Comparison of ENCODE assay signal across 19 cellular contexts in genomic region chr7:121077165-121077630, GRCh38.
DNase-seq lines count a peak whose midpoint lies in the region; ATAC-seq, FAIRE-seq and TF ChIP-seq lines count a peak whose summit lies in the region.
"Had no signal": no experiment of that assay in that cellular context is flagged by ENCODE, and none has a peak within 500 bp of the region (broad histone marks: within the 10 kb centered on the region; RNA-seq: fewer than 3 reads in every experiment).

No MANE protein-coding gene starts in this region.

- H3K27me3 Mint-ChIP-seq in HFFc6 (ENCODE audit: insufficient read depth), result no peaks in the 10 kb centered on the region

- H3K9me1 ChIP-seq in keratinocyte (ENCODE audit: control insufficient read depth, extremely low read depth, insufficient read depth, low read length), result no peaks in the 10 kb centered on the region

- peak overlapping the region; percentile 72 for H3K27ac Mint-ChIP-seq in HFFc6
- H3K27ac Mint-ChIP-seq: B cell; CD4-positive, CD25-positive, alpha-beta regulatory T cell had no signal

- H3K4me1 Mint-ChIP-seq in HFFc6 (ENCODE audit: low read depth), result peaks cover 78% of the 10 kb centered on the region

- H3K4me3 ChIP-seq in SJSA1 (no peak overlapping the region), keratinocyte (ENCODE audit: control insufficient read depth in 2 of 3, extremely low read depth in 1 of 3, insufficient read depth in 2 of 3, low read depth in 1 of 3, low read length in 3 of 3) (peak overlapping the region in 1 of 3 experiments; percentile 64), subcutaneous abdominal adipose tissue (ENCODE audit: low read depth in 1 of 5, low read length in 5 of 5) (peak overlapping the region in 1 of 5 donors; percentile 3)
- H3K4me3 ChIP-seq: HAP-1, MG63, Peyer's patch had no signal

- H3K4me2 ChIP-seq in keratinocyte (ENCODE audit: control insufficient read depth, extremely low read depth, insufficient read depth, low read depth, low read length), result peak overlapping the region; percentile 49
- H3K4me2 ChIP-seq: KMS-11 had no signal

- H3K79me2 ChIP-seq in keratinocyte (ENCODE audit: control insufficient read depth, insufficient read depth, low read length), result peaks cover 2% of the 10 kb centered on the region

- ATAC-seq in GM18519 (IDR thresholded peaks at IDR 0.05; ENCODE audit: low FRiP score, unreplicated experiment), result no peak
- ATAC-seq in HG03460 (IDR thresholded peaks at IDR 0.05; ENCODE audit: unreplicated experiment), result no peak
- ATAC-seq: Right ventricle myocardium inferior had no signal

- H3K36me3 ChIP-seq in SJSA1, result peaks cover 11% of the 10 kb centered on the region
- no peaks in the 10 kb centered on the region for H3K36me3 ChIP-seq in keratinocyte (ENCODE audit: control insufficient read depth in 2 of 2, extremely low read depth in 1 of 2, insufficient read depth in 2 of 2, low read length in 2 of 2)
- peaks cover 0 to 5% (median 0%) of the 10 kb centered on the region in 5 donors for H3K36me3 ChIP-seq in subcutaneous abdominal adipose tissue (ENCODE audit: control insufficient read depth in 5 of 5, insufficient read depth in 5 of 5, low read length in 5 of 5)
- H3K36me3 ChIP-seq: HAP-1, MG63, Peyer's patch had no signal

- H3K9ac ChIP-seq in keratinocyte (ENCODE audit: control insufficient read depth, extremely low read depth, insufficient read depth, low read length) (no peak overlapping the region), subcutaneous abdominal adipose tissue (ENCODE audit: low read length in 5 of 5) (no peak overlapping the region)
- H3K9ac ChIP-seq: KMS-11 had no signal

- no peaks in the 10 kb centered on the region for H3K9me3 Mint-ChIP-seq in HFFc6
- H3K9me3 Mint-ChIP-seq: CD4-positive, CD25-positive, alpha-beta regulatory T cell had no signal

- no peaks in the 10 kb centered on the region for H3K9me3 ChIP-seq in SJSA1 (replicated peaks)
- no peaks in the 10 kb centered on the region for H3K9me3 ChIP-seq in keratinocyte (ENCODE audit: control insufficient read depth, low read depth, low read length)
- H3K9me3 ChIP-seq in subcutaneous abdominal adipose tissue (ENCODE audit: control insufficient read depth in 5 of 5, low read length in 5 of 5), result no peaks in the 10 kb centered on the region
- H3K9me3 ChIP-seq: HAP-1, MG63, Peyer's patch had no signal

- FAIRE-seq in keratinocyte (lab: Jason Lieb, UNC), result no peak

- TF ChIP-seq CTCF in HFFc6 (IDR thresholded peaks at IDR 0.05) (no peak), keratinocyte (optimal IDR thresholded peaks at IDR 0.05 in 1 of 3, IDR thresholded peaks at IDR 0.05 in 1 of 3, conservative IDR thresholded peaks at IDR 0.05 in 1 of 3; ENCODE audit: extremely low read depth in 1 of 3, insufficient read depth in 2 of 3, low read length in 3 of 3) (no peak)

- dilution Hi-C loops in keratinocyte (cut with MboI; ENCODE audit: extremely low pct_ligation_motif_present, low sequenced_read_pairs), result no loop called here

- H4K20me1 ChIP-seq in keratinocyte (ENCODE audit: control insufficient read depth, extremely low read depth, insufficient read depth, low read length), result no peaks in the 10 kb centered on the region

- H3K4me1 ChIP-seq in SJSA1 (replicated peaks) (peaks cover 26% of the 10 kb centered on the region), keratinocyte (ENCODE audit: control insufficient read depth, extremely low read depth, insufficient read depth, low read length) (peaks cover 23% of the 10 kb centered on the region), subcutaneous abdominal adipose tissue (ENCODE audit: control insufficient read depth in 5 of 5, insufficient read depth in 5 of 5, low read length in 5 of 5) (peaks cover 0 to 60% (median 22%) of the 10 kb centered on the region in 5 donors)
- H3K4me1 ChIP-seq: HAP-1, Peyer's patch had no signal

- H3K27ac ChIP-seq in SJSA1, result peak overlapping the region; percentile 41
- H3K27ac ChIP-seq in keratinocyte (ENCODE audit: control insufficient read depth, insufficient read depth, low read length), result no peak overlapping the region
- peak overlapping the region; percentile 63 for H3K27ac ChIP-seq in subcutaneous abdominal adipose tissue (ENCODE audit: low read depth, low read length)
- H3K27ac ChIP-seq: KMS-11, Peyer's patch had no signal

- H3K27me3 ChIP-seq in SJSA1 (replicated peaks) (no peaks in the 10 kb centered on the region), keratinocyte (ENCODE audit: control insufficient read depth, extremely low read depth, insufficient read depth, low read length) (no peaks in the 10 kb centered on the region), subcutaneous abdominal adipose tissue (ENCODE audit: control insufficient read depth in 5 of 5, insufficient read depth in 4 of 5, low read length in 5 of 5) (no peaks in the 10 kb centered on the region)
- H3K27me3 ChIP-seq: MG63, Peyer's patch had no signal

- peaks cover 23% of the 10 kb centered on the region for H3K36me3 Mint-ChIP-seq in HFFc6 (ENCODE audit: low read depth)
- H3K36me3 Mint-ChIP-seq: CD4-positive, CD25-positive, alpha-beta regulatory T cell had no signal

- H3K4me3 Mint-ChIP-seq in HFFc6, result peak overlapping the region; percentile 87
- H3K4me3 Mint-ChIP-seq: B cell; CD4-positive, CD25-positive, alpha-beta regulatory T cell had no signal

- DNase-seq in HFFc6, result no peak
- no peak for DNase-seq in SJSA1 (ENCODE audit: low read depth in 1 of 2, low spot score in 2 of 2)
- DNase-seq in keratinocyte (ENCODE audit: low read depth, low spot score), result no peak
- DNase-seq in AG08395 (ENCODE audit: low spot score), result no peak
- DNase-seq: Calu3; CD4-positive, CD25-positive, alpha-beta regulatory T cell; DMS53; MG63; NCI-H1092; NCI-H146; NCI-H524; Peyer's patch had no signal

- peak overlapping the region; percentile 11 for H2AFZ ChIP-seq in keratinocyte (ENCODE audit: control insufficient read depth, low read length)
